In the genomic region with DNA sequence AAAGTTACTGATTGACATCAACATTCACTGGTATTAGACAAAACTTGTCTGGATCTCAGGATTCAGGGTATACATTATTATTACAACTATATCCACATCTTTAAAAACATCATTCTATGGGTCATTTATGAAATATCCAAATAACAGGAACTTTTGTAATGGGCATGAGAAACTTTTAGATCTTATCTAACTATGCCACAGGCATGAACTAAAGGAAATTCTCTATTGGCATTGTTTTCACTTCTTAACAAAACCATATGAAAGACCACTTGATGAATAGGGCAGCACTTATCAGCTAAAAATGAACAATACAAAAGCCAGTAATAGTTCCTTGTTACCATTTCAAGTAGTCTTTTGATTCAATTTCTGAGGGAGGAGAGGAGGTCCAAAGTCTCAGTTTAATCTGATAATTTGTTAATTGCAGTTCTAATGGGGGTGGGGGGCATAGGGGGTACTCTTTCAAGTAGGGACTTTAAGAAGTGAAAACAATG, we compare ENCODE assay signal across 17 cellular contexts. TPM values are rescaled to one million over a fixed set of nuclear protein-coding genes. Genes with fewer than 3 reads are reported as not detected.
DNase-seq lines count a peak whose midpoint lies in the region; ATAC-seq and TF ChIP-seq lines count a peak whose summit lies in the region.
"Had no signal": no experiment of that assay in that cellular context is flagged by ENCODE, and none has a peak within 500 bp of the region (broad histone marks: within the 10 kb centered on the region; RNA-seq: fewer than 3 reads in every experiment).

No MANE protein-coding gene starts in this region.

- peaks cover 35% of the 10 kb centered on the region; the same call in 1 of the 2 replicates for H3K79me2 ChIP-seq in SK-N-SH (ENCODE audit: insufficient read depth)

- ATAC-seq in SK-N-SH treated with all-trans-retinoic acid at 6 μM for 48 hours (no peak), GM18907 (IDR thresholded peaks at IDR 0.05; ENCODE audit: unreplicated experiment) (no peak), HG03521 (IDR thresholded peaks at IDR 0.05; ENCODE audit: unreplicated experiment) (no peak)
- no peak for ATAC-seq in naive thymus-derived CD8-positive, alpha-beta T cell

- peaks cover 10% of the 10 kb centered on the region for H3F3A ChIP-seq in SK-N-SH (replicated peaks; ENCODE audit: insufficient read depth)

- H3K9me3 ChIP-seq in SK-N-SH (no peaks in the 10 kb centered on the region), HEK293 (ENCODE audit: control insufficient read depth, insufficient read depth, low read depth, low read length) (no peaks in the 10 kb centered on the region)
- H3K9me3 ChIP-seq: BLaER1 treated with 17β-estradiol and CSF1 and Interleukin-3, amounts not matched to agents 10 nM and 100 nM; Caco-2; MG63 had no signal

- H3K4me1 Mint-ChIP-seq in naive thymus-derived CD8-positive, alpha-beta T cell = peaks cover 24 to 45% (median 32%) of the 10 kb centered on the region in 4 donors

- no peak for TF ChIP-seq EP300 in SK-N-SH (IDR thresholded peaks at IDR 0.05; ENCODE audit: borderline replicate concordance in 1 of 2, low read depth in 1 of 2, low read length in 1 of 2)

- no peaks in the 10 kb centered on the region for H3K9me2 ChIP-seq in SK-N-SH

- peaks cover 0 to 29% (median 0%) of the 10 kb centered on the region in 3 donors for H3K36me3 Mint-ChIP-seq in naive thymus-derived CD8-positive, alpha-beta T cell

- H3K4me1 ChIP-seq in SK-N-SH (ENCODE audit: control insufficient read depth in 1 of 2, insufficient read depth in 2 of 2, low read depth in 1 of 2, low read length in 1 of 2) = peaks cover 9 to 18% of the 10 kb centered on the region in 2 experiments
- H3K4me1 ChIP-seq in HEK293 (ENCODE audit: control insufficient read depth, insufficient read depth, low read length) = peaks cover 17% of the 10 kb centered on the region

- DNase-seq in SK-N-SH (no peak), dermis blood vessel endothelial cell (peak; percentile 49), NOMO-1 (lab: John Stamatoyannopoulos, UW; ENCODE audit: unreplicated experiment in 2 of 2) (no peak)
- DNase-seq in naive thymus-derived CD8-positive, alpha-beta T cell = no peak
- DNase-seq: 8988T, Caco-2, DMS53, MG63, NCI-H1092 treated with DMSO at 0.1 percent for 48 hours, NCI-H187, NCI-H2171 had no signal

- no peak overlapping the region for H2AFZ ChIP-seq in SK-N-SH (ENCODE audit: low read depth)

- POLR2A ChIA-PET in SK-N-SH (lab: Yijun Ruan, JAX) = no interaction called here
- POLR2A ChIA-PET in HEK293 (lab: Yijun Ruan, JAX) = no interaction called here
- POLR2A ChIA-PET in naive thymus-derived CD8-positive, alpha-beta T cell (lab: Charles Lee) = no interaction called here

- H3K27ac ChIP-seq in SK-N-SH (ENCODE audit: low read depth in 2 of 2, low read length in 1 of 2) (peak overlapping the region; percentile 7 to 60; a peak in 3 of 4 replicates), HEK293 (ENCODE audit: extremely low read depth, low read depth, low read length) (no peak overlapping the region)
- H3K27ac ChIP-seq: BLaER1 treated with 17β-estradiol and CSF1 and Interleukin-3, amounts not matched to agents 10 nM and 100 nM; KMS-11 had no signal

- CTCF ChIA-PET in SK-N-SH (lab: Yijun Ruan, JAX) = interaction anchor here (1.2 to 1.8 kb wide), 2 partner anchors 14 to 95 kb away, joined by 4 to 5 read pairs; no protein-coding TSS in a partner anchor
- CTCF ChIA-PET in HEK293 (lab: Yijun Ruan, JAX) = interaction anchor here (0.9 kb wide), 1 partner anchor 23 kb away, joined by 3 read pairs; no protein-coding TSS in a partner anchor

- no peaks in the 10 kb centered on the region for H3K27me3 Mint-ChIP-seq in naive thymus-derived CD8-positive, alpha-beta T cell

- no peak for TF ChIP-seq RAD21 in SK-N-SH (IDR thresholded peaks at IDR 0.05; ENCODE audit: low read length)

- no peak overlapping the region for H3K9ac ChIP-seq in SK-N-SH
- H3K9ac ChIP-seq: BLaER1 treated with 17β-estradiol and CSF1 and Interleukin-3, amounts not matched to agents 10 nM and 100 nM; KMS-11 had no signal

- no peak overlapping the region for H3K4me3 Mint-ChIP-seq in naive thymus-derived CD8-positive, alpha-beta T cell

- H4K20me1 ChIP-seq in SK-N-SH (ENCODE audit: insufficient read depth) = 0 out of 2 replicates have a peak, but pooled peaks cover 6% of the 10 kb centered on the region

- peak overlapping the region; percentile 8; the same call in 1 of the 2 replicates for H3K4me2 ChIP-seq in SK-N-SH
- H3K4me2 ChIP-seq: BLaER1 treated with 17β-estradiol and CSF1 and Interleukin-3, amounts not matched to agents 10 nM and 100 nM; KMS-11 had no signal

- H3K27ac Mint-ChIP-seq in naive thymus-derived CD8-positive, alpha-beta T cell = peak overlapping the region in 6 of 10 donors; percentile 3 to 73 (median 18)

- no peaks in the 10 kb centered on the region for H3K9me3 Mint-ChIP-seq in naive thymus-derived CD8-positive, alpha-beta T cell

- H3K27me3 ChIP-seq in SK-N-SH (ENCODE audit: insufficient read depth) = no peaks in the 10 kb centered on the region
- H3K27me3 ChIP-seq: BLaER1 treated with 17β-estradiol and CSF1 and Interleukin-3, amounts not matched to agents 10 nM and 100 nM; MG63 had no signal

- TF ChIP-seq CTCF in SK-N-SH (IDR thresholded peaks at IDR 0.05) (no peak), HEK293 (tag by site-specific recombination; IDR thresholded peaks at IDR 0.05) (no peak)

- H3K4me3 ChIP-seq in SK-N-SH (ENCODE audit: low read depth in 2 of 2, low read length in 1 of 2) (no peak overlapping the region), HEK293 (ENCODE audit: low read depth, low read length) (no peak overlapping the region)
- H3K4me3 ChIP-seq: BLaER1 treated with 17β-estradiol and CSF1 and Interleukin-3, amounts not matched to agents 10 nM and 100 nM; MG63 had no signal

- H3K36me3 ChIP-seq in SK-N-SH (replicated peaks in 1 of 2; ENCODE audit: control insufficient read depth in 1 of 2, insufficient read depth in 2 of 2, low read length in 1 of 2) = no peaks in the 10 kb centered on the region
- H3K36me3 ChIP-seq in HEK293 (ENCODE audit: control insufficient read depth in 2 of 2, insufficient read depth in 1 of 2, low read length in 2 of 2) = no peaks in the 10 kb centered on the region
- H3K36me3 ChIP-seq: MG63 had no signal

TF ChIP-seq in SK-N-SH, 30 proteins besides CTCF, POLR2A, EP300 and RAD21 (continues in another document):
- TF ChIP-seq, protein P1, sequence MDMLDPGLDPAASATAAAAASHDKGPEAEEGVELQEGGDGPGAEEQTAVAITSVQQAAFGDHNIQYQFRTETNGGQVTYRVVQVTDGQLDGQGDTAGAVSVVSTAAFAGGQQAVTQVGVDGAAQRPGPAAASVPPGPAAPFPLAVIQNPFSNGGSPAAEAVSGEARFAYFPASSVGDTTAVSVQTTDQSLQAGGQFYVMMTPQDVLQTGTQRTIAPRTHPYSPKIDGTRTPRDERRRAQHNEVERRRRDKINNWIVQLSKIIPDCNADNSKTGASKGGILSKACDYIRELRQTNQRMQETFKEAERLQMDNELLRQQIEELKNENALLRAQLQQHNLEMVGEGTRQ (IDR thresholded peaks at IDR 0.05; ENCODE audit: borderline replicate concordance, low read depth, low read length) = no peak

TF ChIP-seq in SK-N-SH treated with all-trans-retinoic acid at 6 μM for 48 hours, 23 proteins besides CTCF, POLR2A, EP300 and RAD21 (continues in another document):
- no peak for TF ChIP-seq TOX (CRISPR knock-in tag; IDR thresholded peaks at IDR 0.05; ENCODE audit: borderline replicate concordance)

TF ChIP-seq in HEK293, 187 proteins besides CTCF, POLR2A, EP300 and RAD21 (continues in another document):
- TF ChIP-seq ZNF571 (tag by site-specific recombination; IDR thresholded peaks at IDR 0.05) (no peak), ZNF548 (tag by site-specific recombination; IDR thresholded peaks at IDR 0.05) (no peak), GLI2 (tag by site-specific recombination; IDR thresholded peaks at IDR 0.05; ENCODE audit: borderline replicate concordance, low read depth) (no peak), SP2 (tag by site-specific recombination; IDR thresholded peaks at IDR 0.05) (no peak), ZNF335 (tag by site-specific recombination; conservative IDR thresholded peaks at IDR 0.05) (no peak), MYNN (tag by site-specific recombination; IDR thresholded peaks at IDR 0.05; ENCODE audit: borderline replicate concordance) (no peak), ZNF302 (tag by site-specific recombination; IDR thresholded peaks at IDR 0.05; ENCODE audit: low read depth) (no peak), FEZF1 (tag by site-specific recombination; IDR thresholded peaks at IDR 0.05) (0 out of 2 replicates have a peak, but pooled peaks have one; percentile 31), GLIS2 (tag by site-specific recombination; IDR thresholded peaks at IDR 0.05) (no peak)
- TF ChIP-seq, protein P2, sequence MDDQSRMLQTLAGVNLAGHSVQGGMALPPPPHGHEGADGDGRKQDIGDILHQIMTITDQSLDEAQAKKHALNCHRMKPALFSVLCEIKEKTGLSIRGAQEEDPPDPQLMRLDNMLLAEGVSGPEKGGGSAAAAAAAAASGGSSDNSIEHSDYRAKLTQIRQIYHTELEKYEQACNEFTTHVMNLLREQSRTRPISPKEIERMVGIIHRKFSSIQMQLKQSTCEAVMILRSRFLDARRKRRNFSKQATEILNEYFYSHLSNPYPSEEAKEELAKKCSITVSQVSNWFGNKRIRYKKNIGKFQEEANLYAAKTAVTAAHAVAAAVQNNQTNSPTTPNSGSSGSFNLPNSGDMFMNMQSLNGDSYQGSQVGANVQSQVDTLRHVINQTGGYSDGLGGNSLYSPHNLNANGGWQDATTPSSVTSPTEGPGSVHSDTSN (CRISPR knock-in tag; IDR thresholded peaks at IDR 0.05) = no peak

RNA-seq across cellular contexts. Expression of a gene that starts 30.8 kb away (rescaled TPM):
- 6.5 and 8.6 TPM in 2 replicates for polyA plus RNA-seq in SK-N-SH (2012; rRNA removed)
- 2.9 and 5.8 TPM in 2 replicates for polyA plus RNA-seq in SK-N-SH (2012; cell fraction: cytosol; rRNA removed)
- polyA plus RNA-seq in SK-N-SH (2012; cell fraction: nucleus; rRNA removed) = 11.7 and 12.6 TPM in 2 replicates
- total RNA-seq in dermis blood vessel endothelial cell = 9.5 and 10.3 TPM in 2 replicates
- 1 to 10 TPM; 8.8 to 9.6 TPM for total RNA-seq in naive thymus-derived CD8-positive, alpha-beta T cell
- 1 to 10 TPM; 1.7 to 2.9 (median 2.7) TPM for polyA plus RNA-seq in naive thymus-derived CD8-positive, alpha-beta T cell

RNA-seq across cellular contexts. Expression of a gene that starts 55.3 kb away (rescaled TPM):
- 11.5 and 11.8 TPM in 2 replicates for polyA plus RNA-seq in SK-N-SH (2012; rRNA removed)
- polyA plus RNA-seq in SK-N-SH (2012; cell fraction: cytosol; rRNA removed) = 3.7 and 6.1 TPM in 2 replicates
- polyA plus RNA-seq in SK-N-SH (2012; cell fraction: nucleus; rRNA removed) = 29.3 and 39.8 TPM in 2 replicates
- 2.7 and 3.3 TPM in 2 replicates for total RNA-seq in dermis blood vessel endothelial cell
- total RNA-seq in naive thymus-derived CD8-positive, alpha-beta T cell = 10 to 100 TPM; 11.9 to 12.7 TPM
- polyA plus RNA-seq in naive thymus-derived CD8-positive, alpha-beta T cell = 1 to 10 TPM; 6.4 to 8.9 (median 7.7) TPM
